ENCODE assay signal across 18 cellular contexts in the genomic region with DNA sequence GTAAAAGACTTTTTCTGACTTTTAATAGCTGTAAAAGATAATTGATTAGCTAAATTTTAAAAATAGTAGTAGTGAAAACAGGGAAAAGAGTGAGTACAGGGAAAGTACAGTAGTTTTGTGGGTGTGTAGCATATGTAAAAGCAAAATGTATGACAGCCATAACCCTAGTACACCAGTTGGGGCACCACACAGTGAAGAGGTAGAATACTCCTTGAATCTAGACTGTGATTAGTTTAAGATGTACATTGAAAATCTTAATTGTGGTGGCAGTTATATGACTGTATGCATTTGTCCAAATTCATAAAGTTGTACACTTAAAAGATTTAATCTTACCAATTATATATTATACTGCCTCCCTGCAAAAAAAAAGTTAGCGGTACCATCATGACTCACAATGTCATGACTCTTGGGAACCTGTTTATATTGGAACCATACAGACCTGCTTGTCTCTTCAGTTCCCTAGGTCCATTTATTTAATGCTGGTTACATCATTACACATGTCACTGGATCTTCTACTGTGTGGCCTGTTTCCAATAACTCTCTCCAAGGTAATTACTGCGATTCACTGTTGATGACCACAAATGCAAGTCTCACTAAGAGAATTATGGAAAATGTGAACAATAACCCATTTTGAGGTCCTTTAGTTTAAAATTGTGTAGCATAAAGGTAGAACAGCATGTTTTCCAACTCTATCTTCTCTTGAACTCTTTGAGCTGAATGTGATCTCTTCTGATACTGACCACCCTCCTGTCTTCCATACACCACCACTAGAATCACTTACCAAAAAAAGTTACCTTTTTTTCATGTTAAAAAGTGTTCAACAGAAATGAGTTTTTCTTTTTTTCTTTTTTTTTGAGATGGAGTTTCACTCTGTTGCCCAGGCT.
A peak's percentile ranks its signal among the peaks of the same experiment; 100 is the strongest.
DNase-seq lines count a peak whose midpoint lies in the region; ATAC-seq and TF ChIP-seq lines count a peak whose summit lies in the region.
"Had no signal": no experiment of that assay in that cellular context is flagged by ENCODE, and none has a peak within 500 bp of the region (broad histone marks: within the 10 kb centered on the region; RNA-seq: fewer than 3 reads in every experiment).

No MANE protein-coding gene starts in this region.

- H3K36me3 Mint-ChIP-seq in activated CD8-positive, alpha-beta T cell treated with anti-CD3 and anti-CD28 coated beads, Interleukin-2, amount 10 ng/mL, durations not matched to agents 7 days and 5 days (ENCODE audit: low read depth), result peaks cover 23% of the 10 kb centered on the region
- H3K36me3 Mint-ChIP-seq: brain, WTC11 had no signal

- no peaks in the 10 kb centered on the region for H3K36me3 ChIP-seq in upper lobe of right lung
- H3K36me3 ChIP-seq: pancreas had no signal

- POLR2A ChIA-PET in activated CD8-positive, alpha-beta T cell treated with anti-CD3 and anti-CD28 coated beads, Interleukin-2, amount 10 ng/mL, durations not matched to agents 7 days and 5 days (lab: Charles Lee), result interaction anchor here (1.0 kb wide), 1 partner anchor 27 kb away, joined by 3 read pairs; no protein-coding TSS in a partner anchor

- no peaks in the 10 kb centered on the region for H3K27me3 Mint-ChIP-seq in activated CD8-positive, alpha-beta T cell treated with anti-CD3 and anti-CD28 coated beads, Interleukin-2, amount 10 ng/mL, durations not matched to agents 7 days and 5 days (ENCODE audit: low read depth)
- H3K27me3 Mint-ChIP-seq: brain had no signal

- intact Hi-C loops in upper lobe of right lung (cut with DNase I), result no loop called here

- H3K27ac ChIP-seq in upper lobe of right lung, result no peak overlapping the region
- H3K27ac ChIP-seq: C4-2B, pancreas had no signal

- in situ Hi-C loops in Caki2 (cut with HindIII; ENCODE audit: low pct_unique_long_range_greater_than_20kb, low sequenced_read_pairs), result no loop called here

- ATAC-seq in activated CD8-positive, alpha-beta T cell treated with anti-CD3 and anti-CD28 coated beads, Interleukin-2, amount 10 ng/mL, durations not matched to agents 7 days and 5 days, result peak; percentile 30
- ATAC-seq in GM18498 (IDR thresholded peaks at IDR 0.05; ENCODE audit: unreplicated experiment) (no peak), upper lobe of right lung (no peak)
- ATAC-seq: pancreas, WTC11 had no signal

- DNase-seq in A172 (ENCODE audit: low spot score), result peak; percentile 43
- DNase-seq in Caki2 (ENCODE audit: low read depth), result peak; percentile 11
- no peak for DNase-seq in activated CD8-positive, alpha-beta T cell treated with anti-CD3 and anti-CD28 coated beads, Interleukin-2, amount 10 ng/mL, durations not matched to agents 7 days and 5 days
- DNase-seq in fibroblast of peridontal ligament (ENCODE audit: extremely low read depth), result peak; percentile 47
- no peak for DNase-seq in iPS-NIHi11 (ENCODE audit: low spot score)
- DNase-seq in upper lobe of right lung, result no peak
- no peak for DNase-seq in effector CD8-positive, alpha-beta T cell (lab: John Stamatoyannopoulos, UW)
- DNase-seq: activated T-cell treated with anti-CD3 and anti-CD28 coated beads for 4 hours; effector memory CD4-positive, alpha-beta T cell; islet precursor cell; MM.1S; NCI-H2081; NCI-H69; pancreas had no signal

- no peaks in the 10 kb centered on the region for H3K4me1 ChIP-seq in upper lobe of right lung

- no peak overlapping the region for H3K27ac Mint-ChIP-seq in activated CD8-positive, alpha-beta T cell treated with anti-CD3 and anti-CD28 coated beads, Interleukin-2, amount 10 ng/mL, durations not matched to agents 7 days and 5 days
- H3K27ac Mint-ChIP-seq: brain, WTC11 had no signal

- no peak for TF ChIP-seq CTCF in upper lobe of right lung (IDR thresholded peaks at IDR 0.05)

- no peaks in the 10 kb centered on the region for H3K27me3 ChIP-seq in upper lobe of right lung
- H3K27me3 ChIP-seq: pancreas had no signal

- H3K4me3 ChIP-seq in upper lobe of right lung, result no peak overlapping the region
- H3K4me3 ChIP-seq: pancreas had no signal

- CTCF ChIA-PET in activated CD8-positive, alpha-beta T cell treated with anti-CD3 and anti-CD28 coated beads, Interleukin-2, amount 10 ng/mL, durations not matched to agents 7 days and 5 days (lab: Charles Lee), result no interaction called here

- H3K4me1 Mint-ChIP-seq in activated CD8-positive, alpha-beta T cell treated with anti-CD3 and anti-CD28 coated beads, Interleukin-2, amount 10 ng/mL, durations not matched to agents 7 days and 5 days (ENCODE audit: low read depth), result peaks cover 13% of the 10 kb centered on the region
- H3K4me1 Mint-ChIP-seq: brain, WTC11 had no signal

- no peak overlapping the region for H3K4me3 Mint-ChIP-seq in activated CD8-positive, alpha-beta T cell treated with anti-CD3 and anti-CD28 coated beads, Interleukin-2, amount 10 ng/mL, durations not matched to agents 7 days and 5 days
- H3K4me3 Mint-ChIP-seq: brain, WTC11 had no signal

- no peaks in the 10 kb centered on the region for H3K9me3 Mint-ChIP-seq in activated CD8-positive, alpha-beta T cell treated with anti-CD3 and anti-CD28 coated beads, Interleukin-2, amount 10 ng/mL, durations not matched to agents 7 days and 5 days (ENCODE audit: insufficient read depth)
- H3K9me3 Mint-ChIP-seq: brain had no signal

- H3K9me3 ChIP-seq in upper lobe of right lung, result no peaks in the 10 kb centered on the region
- H3K9me3 ChIP-seq: pancreas had no signal

Comparison
In these comparisons a context has a peak if more than half of its experiments do, and no peak if none do; other contexts are left out.
1. DNase-seq: peak in A172 (single experiment), Caki2 (single experiment) and fibroblast of peridontal ligament (single experiment); none in activated CD8-positive, alpha-beta T cell treated with anti-CD3 and anti-CD28 coated beads, Interleukin-2, amount 10 ng/mL, durations not matched to agents 7 days and 5 days (single experiment), iPS-NIHi11 (single experiment), upper lobe of right lung (single experiment) and effector CD8-positive, alpha-beta T cell (single experiment).